Comparison of ENCODE assay signal across 8 cellular contexts in genomic region chr19:4506449-4507149, GRCh38. TPM values are rescaled to one million over a fixed set of nuclear protein-coding genes. Genes with fewer than 3 reads are reported as not detected.
A peak's percentile ranks its signal among the peaks of the same experiment; 100 is the strongest.
DNase-seq lines count a peak whose midpoint lies in the region; ATAC-seq, FAIRE-seq and TF ChIP-seq lines count a peak whose summit lies in the region.

No MANE protein-coding gene starts in this region.

- no peak for FAIRE-seq in RCC 7860 (lab: Jason Lieb, UNC)

- H3K4me1 Mint-ChIP-seq in activated naive CD4-positive, alpha-beta T cell treated with anti-CD3 and anti-CD28 coated beads for 36 hours (ENCODE audit: low read depth), result peaks cover 6% of the 10 kb centered on the region
- peaks cover 4% of the 10 kb centered on the region for H3K4me1 Mint-ChIP-seq in endothelial cell (ENCODE audit: unreplicated experiment)
- peaks cover 10% of the 10 kb centered on the region for H3K4me1 Mint-ChIP-seq in stimulated activated naive CD8-positive, alpha-beta T cell treated with anti-CD3 and anti-CD28 coated beads, Interleukin-15, Interleukin-2, amounts not matched to agents 100 ng/mL and 50 ng/mL, for 24 hours (ENCODE audit: low read depth)

- intact Hi-C loops in activated naive CD4-positive, alpha-beta T cell treated with anti-CD3 and anti-CD28 coated beads for 36 hours (cut with micrococcal nuclease), result no loop called here

- no peak for TF ChIP-seq CTCF in endothelial cell (IDR thresholded peaks at IDR 0.05; ENCODE audit: unreplicated experiment)

- CTCF ChIA-PET in activated naive CD4-positive, alpha-beta T cell treated with anti-CD3 and anti-CD28 coated beads for 36 hours (lab: Charles Lee), result interaction anchor here (1.5 kb wide), 1 partner anchor 18 kb away, joined by 3 read pairs; no protein-coding TSS in a partner anchor

- no peaks in the 10 kb centered on the region for H3K9me3 Mint-ChIP-seq in activated naive CD4-positive, alpha-beta T cell treated with anti-CD3 and anti-CD28 coated beads for 36 hours
- H3K9me3 Mint-ChIP-seq in endothelial cell (ENCODE audit: unreplicated experiment), result no peaks in the 10 kb centered on the region
- H3K9me3 Mint-ChIP-seq in stimulated activated naive CD8-positive, alpha-beta T cell treated with anti-CD3 and anti-CD28 coated beads, Interleukin-15, Interleukin-2, amounts not matched to agents 100 ng/mL and 50 ng/mL, for 24 hours, result no peaks in the 10 kb centered on the region

- ATAC-seq in HG03354 (IDR thresholded peaks at IDR 0.05; ENCODE audit: poor library complexity, severe bottlenecking, unreplicated experiment), result no peak

- peak; percentile 24 for DNase-seq in activated naive CD4-positive, alpha-beta T cell treated with anti-CD3 and anti-CD28 coated beads for 36 hours
- no peak for DNase-seq in activated naive CD4-positive, alpha-beta T cell (lab: John Stamatoyannopoulos, UW)
- DNase-seq in RCC 7860 (ENCODE audit: low spot score), result peak; percentile 55
- no peak for DNase-seq in endothelial cell (ENCODE audit: low spot score)
- no peak for DNase-seq in HT-29 (ENCODE audit: low spot score)
- no peak for DNase-seq in globus pallidus (ENCODE audit: low spot score)

- H3K36me3 Mint-ChIP-seq in activated naive CD4-positive, alpha-beta T cell treated with anti-CD3 and anti-CD28 coated beads for 36 hours (ENCODE audit: low read depth), result no peaks in the 10 kb centered on the region
- peaks cover 22% of the 10 kb centered on the region for H3K36me3 Mint-ChIP-seq in endothelial cell (ENCODE audit: low read depth, unreplicated experiment)
- H3K36me3 Mint-ChIP-seq in stimulated activated naive CD8-positive, alpha-beta T cell treated with anti-CD3 and anti-CD28 coated beads, Interleukin-15, Interleukin-2, amounts not matched to agents 100 ng/mL and 50 ng/mL, for 24 hours (ENCODE audit: low read depth), result peaks cover 11% of the 10 kb centered on the region

- no peak overlapping the region for H3K27ac Mint-ChIP-seq in activated naive CD4-positive, alpha-beta T cell treated with anti-CD3 and anti-CD28 coated beads for 36 hours
- peak overlapping the region; percentile 74 for H3K27ac Mint-ChIP-seq in endothelial cell (ENCODE audit: unreplicated experiment)
- peak overlapping the region; percentile 21 for H3K27ac Mint-ChIP-seq in stimulated activated naive CD8-positive, alpha-beta T cell treated with anti-CD3 and anti-CD28 coated beads, Interleukin-15, Interleukin-2, amounts not matched to agents 100 ng/mL and 50 ng/mL, for 24 hours

- H3K27me3 Mint-ChIP-seq in activated naive CD4-positive, alpha-beta T cell treated with anti-CD3 and anti-CD28 coated beads for 36 hours (ENCODE audit: low read depth), result no peaks in the 10 kb centered on the region
- peaks cover 27% of the 10 kb centered on the region for H3K27me3 Mint-ChIP-seq in endothelial cell (ENCODE audit: unreplicated experiment)
- H3K27me3 Mint-ChIP-seq in stimulated activated naive CD8-positive, alpha-beta T cell treated with anti-CD3 and anti-CD28 coated beads, Interleukin-15, Interleukin-2, amounts not matched to agents 100 ng/mL and 50 ng/mL, for 24 hours, result no peaks in the 10 kb centered on the region

- no peak overlapping the region for H3K4me3 Mint-ChIP-seq in activated naive CD4-positive, alpha-beta T cell treated with anti-CD3 and anti-CD28 coated beads for 36 hours
- H3K4me3 Mint-ChIP-seq in endothelial cell (ENCODE audit: unreplicated experiment), result peak overlapping the region; percentile 73
- no peak overlapping the region for H3K4me3 Mint-ChIP-seq in stimulated activated naive CD8-positive, alpha-beta T cell treated with anti-CD3 and anti-CD28 coated beads, Interleukin-15, Interleukin-2, amounts not matched to agents 100 ng/mL and 50 ng/mL, for 24 hours

RNA-seq across cellular contexts. Expression of gene PLIN4, which starts 11.7 kb away (rescaled TPM):
- not detected for total RNA-seq in activated naive CD4-positive, alpha-beta T cell treated with anti-CD3 and anti-CD28 coated beads for 36 hours
- total RNA-seq in endothelial cell (ENCODE audit: unreplicated experiment), result 0.13 TPM
- 8.5 TPM in 2 replicates for total RNA-seq in HT-29 (2014; rRNA removed; shearing (Covaris generic))

RNA-seq across cellular contexts. Expression of gene PLIN5, which starts 28.4 kb away (rescaled TPM):
- under 1 TPM; 0.07 to 0.25 TPM for total RNA-seq in activated naive CD4-positive, alpha-beta T cell treated with anti-CD3 and anti-CD28 coated beads for 36 hours
- 0.64 TPM for total RNA-seq in endothelial cell (ENCODE audit: unreplicated experiment)
- 0.86 and 4.5 TPM in 2 replicates for total RNA-seq in HT-29 (2014; rRNA removed; shearing (Covaris generic))

RNA-seq across cellular contexts. Expression of gene LRG1, which starts 33.2 kb away (rescaled TPM):
- 1 to 10 TPM; 1.3 to 1.5 TPM for total RNA-seq in activated naive CD4-positive, alpha-beta T cell treated with anti-CD3 and anti-CD28 coated beads for 36 hours
- total RNA-seq in endothelial cell (ENCODE audit: unreplicated experiment), result 2.2 TPM
- total RNA-seq in HT-29 (2014; rRNA removed; shearing (Covaris generic)), result 16.1 and 19.1 TPM in 2 replicates

RNA-seq across cellular contexts. Expression of gene HDGFL2, which starts 34.5 kb away (rescaled TPM):
- total RNA-seq in activated naive CD4-positive, alpha-beta T cell treated with anti-CD3 and anti-CD28 coated beads for 36 hours, result 10 to 100 TPM; 43.0 to 43.5 TPM
- 107 TPM for total RNA-seq in endothelial cell (ENCODE audit: unreplicated experiment)
- total RNA-seq in HT-29 (2014; rRNA removed; shearing (Covaris generic)), result 56.1 and 67.0 TPM in 2 replicates

RNA-seq across cellular contexts. Expression of gene UBXN6, which starts 49.0 kb away (rescaled TPM):
- 10 to 100 TPM; 28.7 to 36.2 TPM for total RNA-seq in activated naive CD4-positive, alpha-beta T cell treated with anti-CD3 and anti-CD28 coated beads for 36 hours
- total RNA-seq in endothelial cell (ENCODE audit: unreplicated experiment), result 45.7 TPM
- 84.8 and 85.4 TPM in 2 replicates for total RNA-seq in HT-29 (2014; rRNA removed; shearing (Covaris generic))

Comparison
In these comparisons a context has a peak if more than half of its experiments do, and no peak if none do; other contexts are left out.
1. DNase-seq: peak in activated naive CD4-positive, alpha-beta T cell treated with anti-CD3 and anti-CD28 coated beads for 36 hours (single experiment) and RCC 7860 (single experiment); none in activated naive CD4-positive, alpha-beta T cell (0 of 4), endothelial cell (single experiment), HT-29 (single experiment) and globus pallidus (single experiment).